Comparison of ENCODE assay signal across 28 cellular contexts in genomic region chr6:34593741-34594140, GRCh38. TPM values are rescaled to one million over a fixed set of nuclear protein-coding genes. Genes with fewer than 3 reads are reported as not detected.
DNase-seq lines count a peak whose midpoint lies in the region; ATAC-seq and TF ChIP-seq lines count a peak whose summit lies in the region.
"Had no signal": no experiment of that assay in that cellular context is flagged by ENCODE, and none has a peak within 500 bp of the region (broad histone marks: within the 10 kb centered on the region; RNA-seq: fewer than 3 reads in every experiment).

No MANE protein-coding gene starts in this region.

- DNase-seq in breast epithelium (ENCODE audit: low spot score in 2 of 2), result peak in 1 of 2 donors; percentile 28
- DNase-seq in mammary epithelial cell, result no peak
- peak in 3 of 4 donors; percentile 29 to 49 (median 41) for DNase-seq in body of pancreas
- DNase-seq in left colon, result no peak
- DNase-seq in CD1c-positive myeloid dendritic cell (ENCODE audit: extremely low spot score), result no peak
- no peak for DNase-seq in SIG-M5 (lab: John Stamatoyannopoulos, UW)
- no peak for DNase-seq in stimulated activated effector memory CD8-positive, alpha-beta T cell treated with anti-CD3 and anti-CD28 coated beads, Interleukin-12 subunit alpha, Interleukin-12 subunit beta, amount 100 ng/mL, for 72 hours (ENCODE audit: low spot score in 2 of 2)
- DNase-seq: activated B cell treated with CpG ODN at 0.5 μM for 24 hours; activated CD4-positive, alpha-beta memory T cell treated with anti-CD3 and anti-CD28 coated beads for 36 hours; activated naive CD4-positive, alpha-beta T cell treated with Interleukin-2 at 50 U/mL for 16 hours; GDM1; head of caudate nucleus; MG63; NK-92 treated with Interleukin-12 subunit alpha and Interleukin-12 subunit beta, amount 100 ng/mL, for 24 hours; Peyer's patch; SK-N-SH had no signal

- TF ChIP-seq CTCF in breast epithelium (IDR thresholded peaks at IDR 0.05) (no peak), mammary epithelial cell (conservative IDR thresholded peaks at IDR 0.05 in 1 of 2, IDR thresholded peaks at IDR 0.05 in 1 of 2; ENCODE audit: extremely low read depth in 1 of 2, insufficient read depth in 1 of 2, low read depth in 1 of 2, low read length in 2 of 2) (no peak), body of pancreas (IDR thresholded peaks at IDR 0.05) (no peak)

- no peaks in the 10 kb centered on the region for H4K20me1 ChIP-seq in mammary epithelial cell (ENCODE audit: insufficient read depth, low read length)

- in situ Hi-C loops in mammary epithelial cell (cut with MboI; ENCODE audit: low sequenced_read_pairs in 2 of 2), result no loop called here

- H3K9me3 ChIP-seq in breast epithelium (no peaks in the 10 kb centered on the region), mammary epithelial cell (replicated peaks; ENCODE audit: insufficient read depth, low read length) (no peaks in the 10 kb centered on the region), body of pancreas (no peaks in the 10 kb centered on the region), subcutaneous abdominal adipose tissue (ENCODE audit: control insufficient read depth in 5 of 5, low read length in 5 of 5) (no peaks in the 10 kb centered on the region)
- H3K9me3 ChIP-seq: A549, ascending aorta, BLaER1, MG63, Peyer's patch, SK-N-SH, thoracic aorta had no signal

- H3K27me3 ChIP-seq in breast epithelium, result no peaks in the 10 kb centered on the region
- H3K27me3 ChIP-seq in mammary epithelial cell (ENCODE audit: insufficient read depth, low read length), result no peaks in the 10 kb centered on the region
- H3K27me3 ChIP-seq in body of pancreas, result no peaks in the 10 kb centered on the region
- no peaks in the 10 kb centered on the region for H3K27me3 ChIP-seq in subcutaneous abdominal adipose tissue (ENCODE audit: control insufficient read depth in 5 of 5, insufficient read depth in 4 of 5, low read length in 5 of 5)
- H3K27me3 ChIP-seq: ascending aorta, BLaER1, MG63, Peyer's patch had no signal

- TF ChIP-seq POLR2A in breast epithelium (IDR thresholded peaks at IDR 0.05) (no peak), body of pancreas (IDR thresholded peaks at IDR 0.05) (no peak)

- H3K4me3 ChIP-seq in breast epithelium (no peak overlapping the region), mammary epithelial cell (replicated peaks in 1 of 3; ENCODE audit: insufficient read depth in 1 of 3, low read depth in 2 of 3, low read length in 3 of 3) (no peak overlapping the region), body of pancreas (no peak overlapping the region), subcutaneous abdominal adipose tissue (ENCODE audit: low read depth in 1 of 5, low read length in 5 of 5) (no peak overlapping the region)
- H3K4me3 ChIP-seq: A549, ascending aorta, BLaER1, lung, MG63, Peyer's patch, thoracic aorta had no signal

- peaks cover 38% of the 10 kb centered on the region for H3K36me3 Mint-ChIP-seq in stimulated activated effector memory CD8-positive, alpha-beta T cell treated with anti-CD3 and anti-CD28 coated beads, Interleukin-12 subunit alpha, Interleukin-12 subunit beta, amount 100 ng/mL, for 72 hours
- H3K36me3 Mint-ChIP-seq: IgD-negative memory B cell had no signal

- H3K4me3 Mint-ChIP-seq in stimulated activated effector memory CD8-positive, alpha-beta T cell treated with anti-CD3 and anti-CD28 coated beads, Interleukin-12 subunit alpha, Interleukin-12 subunit beta, amount 100 ng/mL, for 72 hours, result no peak overlapping the region
- H3K4me3 Mint-ChIP-seq: activated B cell treated with CpG ODN at 0.5 μM for 24 hours; activated CD4-positive, alpha-beta memory T cell treated with anti-CD3 and anti-CD28 coated beads for 36 hours; IgD-negative memory B cell had no signal

- H3K79me2 ChIP-seq in mammary epithelial cell (ENCODE audit: insufficient read depth, low read length), result peaks cover 78% of the 10 kb centered on the region

- intact Hi-C loops in breast epithelium (cut with DNase I; ENCODE audit: low total_unique reads), result no loop called here
- intact Hi-C loops in mammary epithelial cell (cut with micrococcal nuclease), result no loop called here
- intact Hi-C loops in body of pancreas (cut with DNase I), result loop anchor here (10.0 kb wide), 1 partner anchor 419 kb away; no protein-coding TSS in a partner anchor
- intact Hi-C loops in left colon (cut with DNase I, micrococcal nuclease), result no loop called here

- H3K9ac ChIP-seq in mammary epithelial cell (ENCODE audit: insufficient read depth, low read length), result no peak overlapping the region
- H3K9ac ChIP-seq in subcutaneous abdominal adipose tissue (ENCODE audit: low read length in 5 of 5), result peak overlapping the region in 1 of 5 donors; percentile 28
- H3K9ac ChIP-seq: BLaER1, SK-N-SH had no signal

- ATAC-seq in body of pancreas (no peak), left colon (peak; percentile 20)
- no peak for ATAC-seq in stimulated activated effector memory CD8-positive, alpha-beta T cell treated with anti-CD3 and anti-CD28 coated beads, Interleukin-12 subunit alpha, Interleukin-12 subunit beta, amount 100 ng/mL, for 72 hours
- ATAC-seq: A549, sciatic nerve had no signal

- peaks cover 0 to 21% of the 10 kb centered on the region in 2 donors for H3K4me1 ChIP-seq in breast epithelium
- H3K4me1 ChIP-seq in mammary epithelial cell (ENCODE audit: insufficient read depth, low read length), result peaks cover 8% of the 10 kb centered on the region
- peaks cover 21% of the 10 kb centered on the region for H3K4me1 ChIP-seq in body of pancreas
- peaks cover 0 to 35% (median 18%) of the 10 kb centered on the region in 5 donors for H3K4me1 ChIP-seq in subcutaneous abdominal adipose tissue (ENCODE audit: control insufficient read depth in 5 of 5, insufficient read depth in 5 of 5, low read length in 5 of 5)

- H3K27ac ChIP-seq in breast epithelium (peak overlapping the region; percentile 60 to 62), mammary epithelial cell (ENCODE audit: insufficient read depth, low read depth, low read length) (no peak overlapping the region), body of pancreas (no peak overlapping the region), subcutaneous abdominal adipose tissue (ENCODE audit: low read depth, low read length) (peak overlapping the region; percentile 47)
- H3K27ac ChIP-seq: A549, ascending aorta, BLaER1, Peyer's patch, thoracic aorta had no signal

- no peak overlapping the region for H2AFZ ChIP-seq in mammary epithelial cell (ENCODE audit: low read depth, low read length)

- dilution Hi-C loops in mammary epithelial cell (cut with HindIII; ENCODE audit: low sequenced_read_pairs), result no loop called here

- no peaks in the 10 kb centered on the region for H3K9me3 Mint-ChIP-seq in stimulated activated effector memory CD8-positive, alpha-beta T cell treated with anti-CD3 and anti-CD28 coated beads, Interleukin-12 subunit alpha, Interleukin-12 subunit beta, amount 100 ng/mL, for 72 hours
- H3K9me3 Mint-ChIP-seq: activated B cell treated with CpG ODN at 0.5 μM for 24 hours; activated CD4-positive, alpha-beta memory T cell treated with anti-CD3 and anti-CD28 coated beads for 36 hours; IgD-negative memory B cell had no signal

- H3K4me2 ChIP-seq in mammary epithelial cell (ENCODE audit: insufficient read depth, low read depth, low read length), result no peak overlapping the region
- H3K4me2 ChIP-seq: A549, BLaER1, SK-N-SH had no signal

- BruUV-seq in mammary epithelial cell (replicated peaks; lab: Mats Ljungman, UMichigan), result no TSS peak

- 100% methylated on average over 1 of the region's 5 CpGs for WGBS in mammary epithelial cell (ENCODE audit: low coverage, missing lambda C conversion rate)
- WGBS in body of pancreas, 2 donors, result 39 to 47% methylated on average over 5 of the region's 5 CpGs

- peaks cover 37% of the 10 kb centered on the region for H3K4me1 Mint-ChIP-seq in stimulated activated effector memory CD8-positive, alpha-beta T cell treated with anti-CD3 and anti-CD28 coated beads, Interleukin-12 subunit alpha, Interleukin-12 subunit beta, amount 100 ng/mL, for 72 hours

- H3K36me3 ChIP-seq in breast epithelium (no peaks in the 10 kb centered on the region), mammary epithelial cell (ENCODE audit: insufficient read depth, low read length) (no peaks in the 10 kb centered on the region), body of pancreas (replicated peaks in 1 of 2; ENCODE audit: insufficient read depth in 1 of 2, low read depth in 2 of 2) (peaks cover 0 to 3% of the 10 kb centered on the region in 2 donors), subcutaneous abdominal adipose tissue (ENCODE audit: control insufficient read depth in 5 of 5, insufficient read depth in 5 of 5, low read length in 5 of 5) (peaks cover 0 to 18% (median 11%) of the 10 kb centered on the region in 5 donors)
- H3K36me3 ChIP-seq: MG63 had no signal

- H3K27ac Mint-ChIP-seq in stimulated activated effector memory CD8-positive, alpha-beta T cell treated with anti-CD3 and anti-CD28 coated beads, Interleukin-12 subunit alpha, Interleukin-12 subunit beta, amount 100 ng/mL, for 72 hours, result no peak overlapping the region
- H3K27ac Mint-ChIP-seq: activated B cell treated with CpG ODN at 0.5 μM for 24 hours; activated CD4-positive, alpha-beta memory T cell treated with anti-CD3 and anti-CD28 coated beads for 36 hours had no signal

- CTCF ChIA-PET in mammary epithelial cell (lab: Charles Lee; ENCODE audit: low non-redundant PET), result no interaction called here

RNA-seq across cellular contexts. Expression of gene SPDEF, which starts 37.6 kb away (rescaled TPM):
- total RNA-seq in breast epithelium, result 100 to 1,000 TPM in 1 of 3 donors, 10 to 100 TPM in 1, under 1 TPM in 1; 0.48 to 123 (median 89.0) TPM
- total RNA-seq in mammary epithelial cell, result under 1 TPM in 1 of 2 donors, not detected in 1; 0.16 TPM
- polyA plus RNA-seq in mammary epithelial cell, result not detected
- polyA minus RNA-seq in mammary epithelial cell, result not detected
- total RNA-seq in body of pancreas, result not detected
- total RNA-seq in left colon, result 10 to 100 TPM; 59.4 to 73.5 TPM
- total RNA-seq: ascending aorta; myocyte; NCI-H460; osteocyte; sciatic nerve; T-helper 2 cell treated with Interferon-gamma antibody and Interleukin-4, amounts not matched to agents 100 ng/mL and 5 ng/mL, for 36 hours; thoracic aorta had no signal
- polyA plus RNA-seq: IgD-negative memory B cell had no signal

Comparison
In these comparisons a context has a peak if more than half of its experiments do, and no peak if none do; other contexts are left out.
1. H3K27ac ChIP-seq: peak in breast epithelium (2 of 2) and subcutaneous abdominal adipose tissue (single experiment); none in mammary epithelial cell (single experiment) and body of pancreas (0 of 4).
2. DNase-seq: peak in body of pancreas (3 of 4); none in mammary epithelial cell (single experiment), left colon (0 of 2), CD1c-positive myeloid dendritic cell (single experiment), SIG-M5 (single experiment) and stimulated activated effector memory CD8-positive, alpha-beta T cell treated with anti-CD3 and anti-CD28 coated beads, Interleukin-12 subunit alpha, Interleukin-12 subunit beta, amount 100 ng/mL, for 72 hours (0 of 2).